16 cellular contexts compared by ENCODE assay signal in the genomic region with DNA sequence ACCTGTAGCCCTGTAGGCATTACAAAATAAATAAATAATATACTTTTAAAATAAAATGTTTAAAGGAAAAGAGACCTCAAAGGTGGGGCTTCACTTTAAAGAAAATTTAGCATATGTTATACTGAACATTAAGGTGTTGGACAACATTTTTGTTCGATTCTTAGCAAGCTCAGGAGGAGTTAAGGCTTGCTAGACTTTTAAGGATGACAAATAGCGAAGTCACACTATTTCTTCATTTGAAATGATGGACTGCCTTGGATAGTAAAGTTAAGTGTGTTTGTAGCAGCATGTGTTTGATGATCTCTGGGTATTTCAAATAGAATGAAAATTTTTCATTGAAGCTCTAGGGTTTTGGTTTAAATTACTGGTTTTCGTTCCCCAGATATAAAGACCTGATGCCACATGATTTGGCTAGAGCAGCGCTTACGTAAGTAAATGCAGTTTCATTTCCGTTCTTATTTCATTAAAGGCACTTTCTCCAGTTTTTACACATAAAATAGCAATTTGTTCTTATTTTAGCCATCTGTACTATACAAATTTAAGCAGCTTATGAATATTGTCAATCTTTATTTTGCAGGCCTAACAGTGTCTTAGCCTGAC. TPM values are rescaled to one million over a fixed set of nuclear protein-coding genes. Genes with fewer than 3 reads are reported as not detected.
DNase-seq lines count a peak whose midpoint lies in the region; ATAC-seq and TF ChIP-seq lines count a peak whose summit lies in the region.
"Had no signal": no experiment of that assay in that cellular context is flagged by ENCODE, and none has a peak within 500 bp of the region (broad histone marks: within the 10 kb centered on the region; RNA-seq: fewer than 3 reads in every experiment).

No MANE protein-coding gene starts in this region.

- no peaks in the 10 kb centered on the region for H3K9me3 Mint-ChIP-seq in CD8-positive, alpha-beta memory T cell
- H3K9me3 Mint-ChIP-seq: activated T-cell treated with anti-CD3 and anti-CD28 coated beads, Interleukin-2, amount 50 U/mL, for 72 hours had no signal

- ATAC-seq in RWPE2 (ENCODE audit: low read depth) = peak; percentile 61
- ATAC-seq in activated CD4-positive, CD25-positive, alpha-beta regulatory T cell treated with anti-CD3 and anti-CD28 coated beads, Interleukin-2, amount 50 U/mL, for 24 hours = no peak
- ATAC-seq in GM18907 (IDR thresholded peaks at IDR 0.05; ENCODE audit: unreplicated experiment) = no peak
- no peak for ATAC-seq in GM21360 (IDR thresholded peaks at IDR 0.05; ENCODE audit: unreplicated experiment)
- ATAC-seq: activated T-cell treated with anti-CD3 and anti-CD28 coated beads, Interleukin-2, amount 50 U/mL, for 72 hours; body of pancreas had no signal

- peaks cover 0 to 2% of the 10 kb centered on the region in 2 donors for H3K27me3 Mint-ChIP-seq in CD8-positive, alpha-beta memory T cell

- H3K9me2 ChIP-seq in GM23248 (ENCODE audit: insufficient read depth) = no peaks in the 10 kb centered on the region

- H3K36me3 Mint-ChIP-seq in CD8-positive, alpha-beta memory T cell = peaks cover 6 to 51% (median 15%) of the 10 kb centered on the region in 3 donors

- peak overlapping the region; percentile 5 for H3K4me2 ChIP-seq in GM23248 (ENCODE audit: unreplicated experiment)

- TF ChIP-seq CTCF in AG10803 (conservative IDR thresholded peaks at IDR 0.05; ENCODE audit: low read length) = no peak
- no peak for TF ChIP-seq CTCF in RWPE2 (IDR thresholded peaks at IDR 0.05; ENCODE audit: poor library complexity, severe bottlenecking)
- TF ChIP-seq CTCF in foreskin fibroblast (IDR thresholded peaks at IDR 0.05; ENCODE audit: low read depth, low read length) = no peak

- CTCF ChIA-PET in CD8-positive, alpha-beta memory T cell (lab: Charles Lee) = no interaction called here

- H3K9ac ChIP-seq in GM23248 = peak overlapping the region; percentile 10; the same call in 1 of the 2 replicates

- peak overlapping the region; percentile 0; the same call in 1 of the 2 replicates for H3K27ac ChIP-seq in GM23248
- peak overlapping the region; percentile 75 for H3K27ac ChIP-seq in RWPE2 (ENCODE audit: poor library complexity, severe bottlenecking)
- no peak overlapping the region for H3K27ac ChIP-seq in CD8-positive, alpha-beta memory T cell (ENCODE audit: low read depth, low read length)
- H3K27ac ChIP-seq: WERI-Rb-1 had no signal

- H3K27me3 ChIP-seq in GM23248 (replicated peaks; ENCODE audit: insufficient read depth) = no peaks in the 10 kb centered on the region
- no peaks in the 10 kb centered on the region for H3K27me3 ChIP-seq in RWPE2 (ENCODE audit: insufficient read depth, poor library complexity, severe bottlenecking)
- no peaks in the 10 kb centered on the region for H3K27me3 ChIP-seq in CD8-positive, alpha-beta memory T cell (ENCODE audit: insufficient read depth, low read length, poor library complexity, severe bottlenecking)
- H3K27me3 ChIP-seq: body of pancreas, MG63 had no signal

- POLR2A ChIA-PET in CD8-positive, alpha-beta memory T cell (lab: Charles Lee) = no interaction called here

- peaks cover 0 to 6% (median 4%) of the 10 kb centered on the region in 3 donors for H3K4me1 Mint-ChIP-seq in CD8-positive, alpha-beta memory T cell

- H3F3A ChIP-seq in GM23248 (ENCODE audit: insufficient read depth) = peaks cover 51% of the 10 kb centered on the region

- H3K79me2 ChIP-seq in GM23248 (ENCODE audit: insufficient read depth) = peaks cover 10% of the 10 kb centered on the region

- H3K4me3 ChIP-seq in AG10803 (ENCODE audit: low read length) (no peak overlapping the region), GM23248 (no peak overlapping the region), RWPE2 (ENCODE audit: severe bottlenecking) (no peak overlapping the region), foreskin fibroblast (ENCODE audit: low read depth in 1 of 2, low read length in 2 of 2) (no peak overlapping the region)
- no peak overlapping the region for H3K4me3 ChIP-seq in CD8-positive, alpha-beta memory T cell (ENCODE audit: low read length)
- H3K4me3 ChIP-seq: body of pancreas, MG63 had no signal

- H3K4me3 Mint-ChIP-seq in CD8-positive, alpha-beta memory T cell = no peak overlapping the region

- in situ Hi-C loops in GM23248 (cut with MboI) = no loop called here

- DNase-seq in AG10803 (ENCODE audit: low read depth) = peak; percentile 14
- peak; percentile 68 for DNase-seq in GM23248
- no peak for DNase-seq in RWPE2 (ENCODE audit: low spot score)
- DNase-seq in foreskin fibroblast = peak; percentile 49 to 74
- DNase-seq in CD8-positive, alpha-beta memory T cell = no peak
- DNase-seq: activated T-cell treated with anti-CD3 and anti-CD28 coated beads, Interleukin-2, amount 50 U/mL, for 72 hours; body of pancreas; DMS79 treated with DMSO at 0.1 percent for 48 hours; MG63; posterior cingulate gyrus; Right ventricle myocardium superior; stimulated activated CD4-positive, alpha-beta T cell treated with anti-CD3 and anti-CD28 coated beads, Interleukin-1b, Interleukin-23, amount 100 ng/mL, for 48 hours; WERI-Rb-1 had no signal

- 78 to 82% methylated on average over 6 of the region's 6 CpGs for WGBS in GM23248 (ENCODE audit: low coverage in 1 of 2, low lambda C conversion rate in 2 of 2, missing lambda C conversion rate in 2 of 2), 2 experiments

- H3K4me1 ChIP-seq in GM23248 (ENCODE audit: insufficient read depth) = peaks cover 42% of the 10 kb centered on the region
- H3K4me1 ChIP-seq in RWPE2 (ENCODE audit: insufficient read depth, poor library complexity, severe bottlenecking) = peaks cover 42% of the 10 kb centered on the region
- no peaks in the 10 kb centered on the region for H3K4me1 ChIP-seq in CD8-positive, alpha-beta memory T cell (ENCODE audit: insufficient read depth, low read length)

- no peaks in the 10 kb centered on the region for H4K20me1 ChIP-seq in GM23248 (ENCODE audit: insufficient read depth)

- H3K36me3 ChIP-seq in GM23248 (ENCODE audit: low read depth) (0 out of 2 replicates have a peak, but pooled peaks cover 5% of the 10 kb centered on the region), RWPE2 (ENCODE audit: low read depth) (peaks cover 16% of the 10 kb centered on the region)
- peaks cover 12% of the 10 kb centered on the region for H3K36me3 ChIP-seq in CD8-positive, alpha-beta memory T cell (ENCODE audit: insufficient read depth, low read length)
- H3K36me3 ChIP-seq: WERI-Rb-1 had no signal

- no peak overlapping the region for H2AFZ ChIP-seq in GM23248

- H3K27ac Mint-ChIP-seq in CD8-positive, alpha-beta memory T cell = peak overlapping the region in 1 of 8 donors; percentile 42

- no peaks in the 10 kb centered on the region for H3K9me3 ChIP-seq in GM23248 (ENCODE audit: low read depth)
- no peaks in the 10 kb centered on the region for H3K9me3 ChIP-seq in RWPE2 (ENCODE audit: severe bottlenecking)
- H3K9me3 ChIP-seq in CD8-positive, alpha-beta memory T cell (ENCODE audit: low read length) = no peaks in the 10 kb centered on the region
- H3K9me3 ChIP-seq: body of pancreas, MG63 had no signal

RNA-seq across cellular contexts. Expression of a gene that starts 24.9 kb away (rescaled TPM):
- 93.3 and 99.2 TPM in 2 replicates for total RNA-seq in GM23248 (2014; rRNA removed; shearing (Covaris generic))
- polyA plus RNA-seq in GM23248 (2016; fragmentation: Nextera tagmentation; extraction: Ambion mirVana) = 139 and 140 TPM in 2 replicates
- total RNA-seq in CD8-positive, alpha-beta memory T cell = 10 to 100 TPM; 75.1 to 80.2 TPM
- polyA plus RNA-seq in CD8-positive, alpha-beta memory T cell = 83.2 TPM

RNA-seq across cellular contexts. Expression of a gene that starts 25.2 kb away (rescaled TPM):
- 106 and 121 TPM in 2 replicates for total RNA-seq in GM23248 (2014; rRNA removed; shearing (Covaris generic))
- polyA plus RNA-seq in GM23248 (2016; fragmentation: Nextera tagmentation; extraction: Ambion mirVana) = 122 and 125 TPM in 2 replicates
- total RNA-seq in CD8-positive, alpha-beta memory T cell = 100 to 1,000 TPM; 122 to 126 TPM
- polyA plus RNA-seq in CD8-positive, alpha-beta memory T cell = 116 TPM

Comparison
In these comparisons a context has a peak if more than half of its experiments do, and no peak if none do; other contexts are left out.
1. DNase-seq: peak in AG10803 (single experiment), GM23248 (single experiment) and foreskin fibroblast (2 of 2); none in RWPE2 (single experiment) and CD8-positive, alpha-beta memory T cell (0 of 5).